In genomic region chr12:124512667-124513296, GRCh38 we compare ENCODE assay signal across 8 cellular contexts. TPM values are rescaled to one million over a fixed set of nuclear protein-coding genes. Genes with fewer than 3 reads are reported as not detected.
DNase-seq lines count a peak whose midpoint lies in the region; ATAC-seq and TF ChIP-seq lines count a peak whose summit lies in the region.

No MANE protein-coding gene starts in this region.

- no peaks in the 10 kb centered on the region for H3K27me3 Mint-ChIP-seq in CD4-positive, alpha-beta memory T cell

- CTCF ChIA-PET in PC-9 (lab: Charles Lee), result interaction anchor here (0.7 kb wide), 1 partner anchor 14 kb away, joined by 3 read pairs; no protein-coding TSS in a partner anchor
- CTCF ChIA-PET in CD4-positive, alpha-beta memory T cell (lab: Charles Lee; ENCODE audit: partially characterized antibody), result no interaction called here

- peaks cover 3% of the 10 kb centered on the region; the same call in 1 of the 2 replicates for H3K36me3 ChIP-seq in ES-I3 (ENCODE audit: insufficient read depth, low read length)
- 0 out of 2 replicates have a peak, but pooled peaks cover 5% of the 10 kb centered on the region for H3K36me3 ChIP-seq in PC-9 (ENCODE audit: low read depth)
- H3K36me3 ChIP-seq in upper lobe of left lung, result peaks cover 0 to 7% (median 4%) of the 10 kb centered on the region in 4 donors
- no peaks in the 10 kb centered on the region for H3K36me3 ChIP-seq in CD4-positive, alpha-beta memory T cell (ENCODE audit: insufficient read depth, low read length)

- TF ChIP-seq CTCF in PC-9 (conservative IDR thresholded peaks at IDR 0.05) (no peak), upper lobe of left lung (IDR thresholded peaks at IDR 0.05) (no peak)

- DNase-seq in PC-9, result peak; percentile 89 to 92
- DNase-seq in epidermal melanocyte (ENCODE audit: insufficient read length, low spot score), result peak; percentile 90
- peak; percentile 93 to 99 for DNase-seq in lung microvascular endothelial cell (ENCODE audit: low read depth in 2 of 2)
- DNase-seq in upper lobe of left lung, result peak; percentile 90 to 94
- no peak for DNase-seq in CD4-positive, alpha-beta memory T cell
- no peak for DNase-seq in GM19238 (ENCODE audit: insufficient read length, low spot score)

- POLR2A ChIA-PET in PC-9 (lab: Charles Lee; ENCODE audit: unreplicated experiment), result interaction anchor here (0.6 to 0.7 kb wide), 2 partner anchors 10 to 128 kb away, joined by 3 to 5 read pairs; no protein-coding TSS in a partner anchor
- POLR2A ChIA-PET in CD4-positive, alpha-beta memory T cell (lab: Charles Lee; ENCODE audit: partially characterized antibody), result no interaction called here

- H3K4me3 ChIP-seq in PC-9 (peak overlapping the region; percentile 39; the same call in 1 of the 2 replicates), upper lobe of left lung (no peak overlapping the region)
- no peak overlapping the region for H3K4me3 ChIP-seq in CD4-positive, alpha-beta memory T cell (ENCODE audit: low read length in 2 of 2)

- no peak overlapping the region for H2AFZ ChIP-seq in PC-9

- no peak overlapping the region for H3K4me3 Mint-ChIP-seq in CD4-positive, alpha-beta memory T cell

- no peak overlapping the region for H3K27ac Mint-ChIP-seq in CD4-positive, alpha-beta memory T cell

- no TSS peak for BruUV-seq in PC-9 (replicated peaks; lab: Mats Ljungman, UMichigan)

- peaks cover 91% of the 10 kb centered on the region for H3K79me2 ChIP-seq in PC-9 (ENCODE audit: low read depth)

- H3K36me3 Mint-ChIP-seq in CD4-positive, alpha-beta memory T cell, result peaks cover 5% of the 10 kb centered on the region in 2 donors

- H3K4me2 ChIP-seq in PC-9, result peak overlapping the region; percentile 78

- intact Hi-C loops in PC-9 (cut with micrococcal nuclease; ENCODE audit: unreplicated experiment), result loop anchor here (1.0 to 10.0 kb wide), 6 partner anchors 54 to 538 kb away; partner anchors contain the start of genes CCDC92, NCOR2, UBC and ZNF664
- intact Hi-C loops in CD4-positive, alpha-beta memory T cell (cut with micrococcal nuclease), result no loop called here

- WGBS in upper lobe of left lung, 2 donors, result 36 to 80% methylated on average over 1 to 16 of the region's 16 CpGs

- ATAC-seq in upper lobe of left lung (ENCODE audit: low FRiP score in 2 of 2), result peak; percentile 34 to 67
- ATAC-seq in GM19351 (IDR thresholded peaks at IDR 0.05; ENCODE audit: unreplicated experiment), result no peak

- H3K9me3 Mint-ChIP-seq in CD4-positive, alpha-beta memory T cell, result no peaks in the 10 kb centered on the region

- H3K4me1 ChIP-seq in ES-I3 (ENCODE audit: insufficient read depth, low read length) (peaks cover 42% of the 10 kb centered on the region; the same call in 1 of the 2 replicates), PC-9 (replicated peaks; ENCODE audit: insufficient read depth) (peaks cover 79% of the 10 kb centered on the region), upper lobe of left lung (peaks cover 64 to 95% (median 68%) of the 10 kb centered on the region in 4 donors)
- peaks cover 5% of the 10 kb centered on the region for H3K4me1 ChIP-seq in CD4-positive, alpha-beta memory T cell (ENCODE audit: insufficient read depth, low read length)

- H3K9me3 ChIP-seq in ES-I3 (ENCODE audit: control insufficient read depth, insufficient read depth, low read length), result no peaks in the 10 kb centered on the region
- H3K9me3 ChIP-seq in PC-9 (ENCODE audit: insufficient read depth, low read depth), result no peaks in the 10 kb centered on the region
- H3K9me3 ChIP-seq in upper lobe of left lung, result no peaks in the 10 kb centered on the region
- no peaks in the 10 kb centered on the region for H3K9me3 ChIP-seq in CD4-positive, alpha-beta memory T cell (ENCODE audit: control insufficient read depth in 1 of 2, low read length in 2 of 2)

- peaks cover 5 to 33% (median 11%) of the 10 kb centered on the region in 4 donors for H3K4me1 Mint-ChIP-seq in CD4-positive, alpha-beta memory T cell

- H3F3A ChIP-seq in PC-9 (ENCODE audit: insufficient read depth, low read depth), result peaks cover 84% of the 10 kb centered on the region

- H3K27ac ChIP-seq in PC-9 (peak overlapping the region; percentile 77), upper lobe of left lung (peak overlapping the region; percentile 62 to 77 (median 70))
- H3K27ac ChIP-seq in CD4-positive, alpha-beta memory T cell (ENCODE audit: low read depth, low read length), result no peak overlapping the region

- peak overlapping the region; percentile 2; the same call in 1 of the 2 replicates for H3K9ac ChIP-seq in ES-I3 (ENCODE audit: low read depth, low read length)

- H3K9me2 ChIP-seq in PC-9 (ENCODE audit: insufficient read depth), result no peaks in the 10 kb centered on the region

- TF ChIP-seq EP300 in upper lobe of left lung (IDR thresholded peaks at IDR 0.05), result peak in 2 of 4 donors; percentile 32 to 70

- H4K20me1 ChIP-seq in PC-9 (ENCODE audit: insufficient read depth), result peaks cover 32% of the 10 kb centered on the region

- TF ChIP-seq POLR2A in upper lobe of left lung (IDR thresholded peaks at IDR 0.05), result no peak

- H3K27me3 ChIP-seq in PC-9 (ENCODE audit: insufficient read depth, low read depth), result no peaks in the 10 kb centered on the region
- no peaks in the 10 kb centered on the region for H3K27me3 ChIP-seq in upper lobe of left lung
- no peaks in the 10 kb centered on the region for H3K27me3 ChIP-seq in CD4-positive, alpha-beta memory T cell (ENCODE audit: insufficient read depth, low read length)

RNA-seq across cellular contexts. Expression of gene NCOR2, which starts 54.6 kb away (rescaled TPM):
- total RNA-seq in PC-9 (2021), result 319 and 368 TPM in 2 replicates
- 10.5 TPM in 2 replicates for total RNA-seq in lung microvascular endothelial cell
- 100 to 1,000 TPM; 188 to 603 (median 373) TPM for total RNA-seq in upper lobe of left lung
- total RNA-seq in CD4-positive, alpha-beta memory T cell, result 100 to 1,000 TPM in 1 of 2 experiments, 10 to 100 TPM in 1; 89.5 to 105 TPM
- 10 to 100 TPM in 1 of 2 donors, under 1 TPM in 1; 0.37 to 19.5 TPM for polyA plus RNA-seq in CD4-positive, alpha-beta memory T cell

Comparison
In these comparisons a context has a peak if more than half of its experiments do, and no peak if none do; other contexts are left out.
1. DNase-seq: peak in PC-9 (2 of 2), epidermal melanocyte (single experiment), lung microvascular endothelial cell (2 of 2) and upper lobe of left lung (2 of 2); none in CD4-positive, alpha-beta memory T cell (0 of 5) and GM19238 (single experiment).